In the genomic region with DNA sequence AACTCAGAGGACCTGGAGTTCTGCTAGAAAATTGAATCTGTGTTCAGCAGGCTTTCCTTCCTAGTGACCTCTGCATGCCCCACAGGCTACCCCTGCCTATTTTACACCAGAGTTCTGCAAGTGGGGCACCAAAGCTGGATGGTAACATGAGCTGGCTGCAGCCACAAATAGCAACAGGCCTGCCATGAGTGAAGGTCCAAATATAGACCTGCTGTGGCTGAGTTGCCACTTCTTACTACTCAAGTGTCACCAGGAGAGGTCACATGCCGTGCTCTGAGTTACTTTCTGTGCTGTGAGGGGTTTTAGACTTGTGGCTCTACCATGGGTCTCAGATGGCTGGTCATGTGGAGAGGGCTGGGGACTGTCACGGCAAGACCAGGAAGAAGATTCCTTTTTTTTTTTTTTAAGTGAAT, we compare ENCODE assay signal across 1 cellular context.
TF ChIP-seq lines count a peak whose summit lies in the region.

A gene with protein sequence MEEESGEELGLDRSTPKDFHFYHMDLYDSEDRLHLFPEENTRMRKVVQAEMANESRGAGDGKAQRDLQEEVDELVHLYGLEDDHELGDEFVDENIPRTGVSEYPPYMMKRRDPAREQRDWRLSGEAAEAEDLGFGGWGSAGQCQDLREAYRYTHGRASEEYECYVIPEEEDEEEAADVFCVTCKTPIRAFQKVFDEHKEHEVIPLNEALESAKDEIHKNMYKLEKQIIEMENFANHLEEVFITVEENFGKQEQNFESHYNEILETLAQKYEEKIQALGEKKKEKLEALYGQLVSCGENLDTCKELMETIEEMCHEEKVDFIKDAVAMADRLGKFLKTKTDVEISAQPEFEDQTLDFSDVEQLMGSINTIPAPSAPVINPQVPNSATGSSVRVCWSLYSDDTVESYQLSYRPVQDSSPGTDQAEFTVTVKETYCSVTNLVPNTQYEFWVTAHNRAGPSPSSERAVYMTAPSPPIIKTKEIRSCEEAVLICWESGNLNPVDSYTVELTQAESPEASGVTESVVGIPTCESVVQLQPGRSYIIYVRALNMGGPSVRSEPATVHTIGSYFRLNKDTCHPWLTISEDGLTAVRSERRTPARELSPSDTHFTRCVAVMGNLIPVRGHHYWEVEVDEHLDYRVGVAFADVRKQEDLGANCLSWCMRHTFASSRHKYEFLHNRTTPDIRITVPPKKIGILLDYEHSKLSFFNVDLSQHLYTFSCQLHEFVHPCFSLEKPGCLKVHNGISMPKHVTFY (minus strand): TSS at position 76 of the 413 bp plus-strand sequence. CDS start 18,679 bp downstream, outside the sequence.

TF ChIP-seq in K562, 482 proteins besides CTCF, POLR2A, EP300 and RAD21 (continued from another document and continues in another):
- TF ChIP-seq, protein P1, sequence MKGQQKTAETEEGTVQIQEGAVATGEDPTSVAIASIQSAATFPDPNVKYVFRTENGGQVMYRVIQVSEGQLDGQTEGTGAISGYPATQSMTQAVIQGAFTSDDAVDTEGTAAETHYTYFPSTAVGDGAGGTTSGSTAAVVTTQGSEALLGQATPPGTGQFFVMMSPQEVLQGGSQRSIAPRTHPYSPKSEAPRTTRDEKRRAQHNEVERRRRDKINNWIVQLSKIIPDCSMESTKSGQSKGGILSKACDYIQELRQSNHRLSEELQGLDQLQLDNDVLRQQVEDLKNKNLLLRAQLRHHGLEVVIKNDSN (CRISPR knock-in tag; IDR thresholded peaks at IDR 0.05): peak; percentile 47; the same call in 1 of the 2 replicates
- TF ChIP-seq PTTG1 (tag; IDR thresholded peaks at IDR 0.05; ENCODE audit: low read depth): no peak
- TF ChIP-seq ZNF717 (CRISPR knock-in tag; IDR thresholded peaks at IDR 0.05): no peak
- no peak for TF ChIP-seq POU5F1 (IDR thresholded peaks at IDR 0.05; ENCODE audit: borderline replicate concordance, low read depth, low read length, partially characterized antibody)
- no peak for TF ChIP-seq FOS (IDR thresholded peaks at IDR 0.05; ENCODE audit: extremely low read depth, insufficient read length)
- TF ChIP-seq ZBTB40 (IDR thresholded peaks at IDR 0.05): no peak
- no peak for TF ChIP-seq ZBTB40 (CRISPR knock-in tag; IDR thresholded peaks at IDR 0.05)
- no peak for TF ChIP-seq PURB (CRISPR knock-in tag; IDR thresholded peaks at IDR 0.05; ENCODE audit: low read depth)
- TF ChIP-seq ESRRB (CRISPR knock-in tag; IDR thresholded peaks at IDR 0.05; ENCODE audit: borderline replicate concordance): no peak
- no peak for TF ChIP-seq ZNF384 (IDR thresholded peaks at IDR 0.05; ENCODE audit: low read depth, low read length)
- TF ChIP-seq CSDE1 (IDR thresholded peaks at IDR 0.05): no peak
- TF ChIP-seq, protein P2, sequence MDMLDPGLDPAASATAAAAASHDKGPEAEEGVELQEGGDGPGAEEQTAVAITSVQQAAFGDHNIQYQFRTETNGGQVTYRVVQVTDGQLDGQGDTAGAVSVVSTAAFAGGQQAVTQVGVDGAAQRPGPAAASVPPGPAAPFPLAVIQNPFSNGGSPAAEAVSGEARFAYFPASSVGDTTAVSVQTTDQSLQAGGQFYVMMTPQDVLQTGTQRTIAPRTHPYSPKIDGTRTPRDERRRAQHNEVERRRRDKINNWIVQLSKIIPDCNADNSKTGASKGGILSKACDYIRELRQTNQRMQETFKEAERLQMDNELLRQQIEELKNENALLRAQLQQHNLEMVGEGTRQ (CRISPR knock-in tag; IDR thresholded peaks at IDR 0.05): peak; percentile 58
- TF ChIP-seq POLR2AphosphoS5 (IDR thresholded peaks at IDR 0.05; ENCODE audit: control insufficient read depth, insufficient read depth, low read depth, low read length): no peak
- TF ChIP-seq L3MBTL2 (IDR thresholded peaks at IDR 0.05): peak; percentile 43; the same call in 1 of the 2 replicates
- TF ChIP-seq ZNF280A (IDR thresholded peaks at IDR 0.05; ENCODE audit: low read depth, partially characterized antibody): no peak
- no peak for TF ChIP-seq THRAP3 (IDR thresholded peaks at IDR 0.05; ENCODE audit: borderline replicate concordance)
- TF ChIP-seq RB1 (IDR thresholded peaks at IDR 0.05; ENCODE audit: low read depth): no peak
- TF ChIP-seq, protein P3, sequence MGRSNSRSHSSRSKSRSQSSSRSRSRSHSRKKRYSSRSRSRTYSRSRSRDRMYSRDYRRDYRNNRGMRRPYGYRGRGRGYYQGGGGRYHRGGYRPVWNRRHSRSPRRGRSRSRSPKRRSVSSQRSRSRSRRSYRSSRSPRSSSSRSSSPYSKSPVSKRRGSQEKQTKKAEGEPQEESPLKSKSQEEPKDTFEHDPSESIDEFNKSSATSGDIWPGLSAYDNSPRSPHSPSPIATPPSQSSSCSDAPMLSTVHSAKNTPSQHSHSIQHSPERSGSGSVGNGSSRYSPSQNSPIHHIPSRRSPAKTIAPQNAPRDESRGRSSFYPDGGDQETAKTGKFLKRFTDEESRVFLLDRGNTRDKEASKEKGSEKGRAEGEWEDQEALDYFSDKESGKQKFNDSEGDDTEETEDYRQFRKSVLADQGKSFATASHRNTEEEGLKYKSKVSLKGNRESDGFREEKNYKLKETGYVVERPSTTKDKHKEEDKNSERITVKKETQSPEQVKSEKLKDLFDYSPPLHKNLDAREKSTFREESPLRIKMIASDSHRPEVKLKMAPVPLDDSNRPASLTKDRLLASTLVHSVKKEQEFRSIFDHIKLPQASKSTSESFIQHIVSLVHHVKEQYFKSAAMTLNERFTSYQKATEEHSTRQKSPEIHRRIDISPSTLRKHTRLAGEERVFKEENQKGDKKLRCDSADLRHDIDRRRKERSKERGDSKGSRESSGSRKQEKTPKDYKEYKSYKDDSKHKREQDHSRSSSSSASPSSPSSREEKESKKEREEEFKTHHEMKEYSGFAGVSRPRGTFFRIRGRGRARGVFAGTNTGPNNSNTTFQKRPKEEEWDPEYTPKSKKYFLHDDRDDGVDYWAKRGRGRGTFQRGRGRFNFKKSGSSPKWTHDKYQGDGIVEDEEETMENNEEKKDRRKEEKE (IDR thresholded peaks at IDR 0.05; ENCODE audit: borderline replicate concordance in 1 of 2, control insufficient read depth in 1 of 2, low read depth in 2 of 2, low read length in 1 of 2): no peak
- no peak for TF ChIP-seq CEBPG (CRISPR knock-in tag; IDR thresholded peaks at IDR 0.05)
- TF ChIP-seq CEBPG (tag; conservative IDR thresholded peaks at IDR 0.05 in 1 of 2, IDR thresholded peaks at IDR 0.05 in 1 of 2): no peak
- no peak for TF ChIP-seq ARID3B (CRISPR knock-in tag; IDR thresholded peaks at IDR 0.05; ENCODE audit: borderline replicate concordance)
- no peak for TF ChIP-seq EZH2 (IDR thresholded peaks at IDR 0.05; ENCODE audit: borderline replicate concordance, low read depth, low read length)
- TF ChIP-seq JUND (IDR thresholded peaks at IDR 0.05; ENCODE audit: borderline replicate concordance, low read depth, low read length): 0 out of 2 replicates have a peak, but pooled peaks have one; percentile 3
- TF ChIP-seq JUND (tag; IDR thresholded peaks at IDR 0.05; ENCODE audit: borderline replicate concordance, low read depth, low read length): no peak
- 0 out of 4 replicates have a peak, but pooled peaks of 1 of the 2 experiments have one; percentile 41 for TF ChIP-seq FOXK2 (conservative IDR thresholded peaks at IDR 0.05 in 1 of 2, IDR thresholded peaks at IDR 0.05 in 1 of 2; ENCODE audit: low read depth in 2 of 2)
- TF ChIP-seq ZNF395 (CRISPR knock-in tag; IDR thresholded peaks at IDR 0.05): 0 out of 2 replicates have a peak, but pooled peaks have one; percentile 38
- no peak for TF ChIP-seq HMG20A (CRISPR knock-in tag; conservative IDR thresholded peaks at IDR 0.05)
- no peak for TF ChIP-seq U2AF1 (optimal IDR thresholded peaks at IDR 0.05; ENCODE audit: low read depth, low read length)
- TF ChIP-seq HMGN3 (IDR thresholded peaks at IDR 0.05; ENCODE audit: borderline replicate concordance, extremely low read depth, insufficient read length, low read depth, low read length): no peak
- TF ChIP-seq, protein P4, sequence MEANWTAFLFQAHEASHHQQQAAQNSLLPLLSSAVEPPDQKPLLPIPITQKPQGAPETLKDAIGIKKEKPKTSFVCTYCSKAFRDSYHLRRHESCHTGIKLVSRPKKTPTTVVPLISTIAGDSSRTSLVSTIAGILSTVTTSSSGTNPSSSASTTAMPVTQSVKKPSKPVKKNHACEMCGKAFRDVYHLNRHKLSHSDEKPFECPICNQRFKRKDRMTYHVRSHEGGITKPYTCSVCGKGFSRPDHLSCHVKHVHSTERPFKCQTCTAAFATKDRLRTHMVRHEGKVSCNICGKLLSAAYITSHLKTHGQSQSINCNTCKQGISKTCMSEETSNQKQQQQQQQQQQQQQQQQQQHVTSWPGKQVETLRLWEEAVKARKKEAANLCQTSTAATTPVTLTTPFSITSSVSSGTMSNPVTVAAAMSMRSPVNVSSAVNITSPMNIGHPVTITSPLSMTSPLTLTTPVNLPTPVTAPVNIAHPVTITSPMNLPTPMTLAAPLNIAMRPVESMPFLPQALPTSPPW (CRISPR knock-in tag; IDR thresholded peaks at IDR 0.05): no peak
